In genomic region chr12:4719821-4720636, GRCh38 we compare ENCODE assay signal across 19 cellular contexts. TPM values are rescaled to one million over a fixed set of nuclear protein-coding genes. Genes with fewer than 3 reads are reported as not detected.
DNase-seq lines count a peak whose midpoint lies in the region; ATAC-seq and TF ChIP-seq lines count a peak whose summit lies in the region.
"Had no signal": no experiment of that assay in that cellular context is flagged by ENCODE, and none has a peak within 500 bp of the region (broad histone marks: within the 10 kb centered on the region; RNA-seq: fewer than 3 reads in every experiment).

Gene GALNT8 (plus strand): TSS chr12:4720400. CDS start chr12:4720678, 278 bp downstream.

- intact Hi-C loops in transverse colon (cut with DNase I; ENCODE audit: low total_unique reads) = no loop called here
- intact Hi-C loops in activated CD4-positive, alpha-beta T cell treated with anti-CD3 and anti-CD28 coated beads for 36 hours (cut with DNase I, micrococcal nuclease) = no loop called here

- no peaks in the 10 kb centered on the region for H3K9me3 Mint-ChIP-seq in activated CD4-positive, alpha-beta T cell treated with anti-CD3 and anti-CD28 coated beads for 36 hours (ENCODE audit: low read depth)

- no peaks in the 10 kb centered on the region for H3K36me3 Mint-ChIP-seq in activated CD4-positive, alpha-beta T cell treated with anti-CD3 and anti-CD28 coated beads for 36 hours (ENCODE audit: low read depth)

- CTCF ChIA-PET in activated CD4-positive, alpha-beta T cell treated with anti-CD3 and anti-CD28 coated beads for 36 hours (lab: Charles Lee) = interaction anchor here (0.6 to 0.7 kb wide), 2 partner anchors 355 to 872 kb away, joined by 3 read pairs; no protein-coding TSS in a partner anchor

- H3K27me3 ChIP-seq in HUES48 (ENCODE audit: control insufficient read depth, insufficient read depth, low read length) (no peaks in the 10 kb centered on the region), iPS-20b (ENCODE audit: insufficient read depth, low read length) (no peaks in the 10 kb centered on the region), transverse colon (no peaks in the 10 kb centered on the region)

- H3K27ac ChIP-seq in HUES48 (ENCODE audit: low read depth, low read length) = peak within 1 kb of the TSS; percentile 93
- peak within 1 kb of the TSS; percentile 91 for H3K27ac ChIP-seq in iPS-20b (ENCODE audit: low read length)
- peak within 1 kb of the TSS; percentile 81 to 87 (median 84) for H3K27ac ChIP-seq in transverse colon
- H3K27ac ChIP-seq: left ventricle myocardium inferior had no signal

- no peak within 1 kb of the TSS for H3K4me3 Mint-ChIP-seq in activated CD4-positive, alpha-beta T cell treated with anti-CD3 and anti-CD28 coated beads for 36 hours

- WGBS in transverse colon (ENCODE audit: low coverage in 1 of 2), 2 donors = 42 to 54% methylated on average over 11 to 18 of the region's 18 CpGs

- TF ChIP-seq POLR2A in transverse colon (IDR thresholded peaks at IDR 0.05) = peak; percentile 61

- no peak for TF ChIP-seq CTCF in transverse colon (IDR thresholded peaks at IDR 0.05)

- peak within 1 kb of the TSS; percentile 69 for H3K9ac ChIP-seq in HUES48 (ENCODE audit: low read depth, low read length)
- peak within 1 kb of the TSS; percentile 62 for H3K9ac ChIP-seq in iPS-20b (ENCODE audit: low read depth, low read length)

- peaks cover 41% of the 10 kb centered on the region for H3K4me1 ChIP-seq in HUES48 (ENCODE audit: control insufficient read depth, insufficient read depth, low read length)
- H3K4me1 ChIP-seq in iPS-20b (ENCODE audit: insufficient read depth, low read length) = peaks cover 27% of the 10 kb centered on the region
- H3K4me1 ChIP-seq in transverse colon = peaks cover 0 to 15% (median 11%) of the 10 kb centered on the region in 4 donors
- H3K4me1 ChIP-seq: left ventricle myocardium inferior had no signal

- H3K4me3 ChIP-seq in HUES48 (ENCODE audit: low read depth, low read length) (peak within 1 kb of the TSS; percentile 40), iPS-20b (ENCODE audit: low read length) (peak within 1 kb of the TSS; percentile 43), transverse colon (peak within 1 kb of the TSS in 3 of 4 donors; percentile 4 to 29 (median 19))
- H3K4me3 ChIP-seq: left ventricle myocardium inferior had no signal

- no peaks in the 10 kb centered on the region for H3K4me1 Mint-ChIP-seq in activated CD4-positive, alpha-beta T cell treated with anti-CD3 and anti-CD28 coated beads for 36 hours

- no peak within 1 kb of the TSS for H3K27ac Mint-ChIP-seq in activated CD4-positive, alpha-beta T cell treated with anti-CD3 and anti-CD28 coated beads for 36 hours

- DNase-seq in cerebellum (ENCODE audit: low spot score) = no peak
- DNase-seq in transverse colon = peak; percentile 73
- DNase-seq in ecto neural progenitor cell (ENCODE audit: low spot score) = no peak
- no peak for DNase-seq in activated CD4-positive, alpha-beta T cell treated with anti-CD3 and anti-CD28 coated beads for 36 hours
- DNase-seq: activated CD4-positive, alpha-beta T cell treated with anti-CD3 and anti-CD28 coated beads for 48 hours; activated gamma-delta T cell treated with Interleukin-2 at 50 U/mL for 16 hours; caudate nucleus; effector memory CD4-positive, alpha-beta T cell; Kasumi-1; left ventricle myocardium inferior; NCI-H2227 treated with DMSO at 0.1 percent for 48 hours; stimulated activated naive CD4-positive, alpha-beta T cell had no signal

- no peaks in the 10 kb centered on the region for H3K36me3 ChIP-seq in HUES48 (ENCODE audit: control insufficient read depth, insufficient read depth, low read length)
- H3K36me3 ChIP-seq in iPS-20b (ENCODE audit: insufficient read depth, low read depth, low read length) = no peaks in the 10 kb centered on the region
- no peaks in the 10 kb centered on the region for H3K36me3 ChIP-seq in transverse colon
- H3K36me3 ChIP-seq: left ventricle myocardium inferior had no signal

- H3K9me3 ChIP-seq in HUES48 (ENCODE audit: control insufficient read depth, insufficient read depth, low read length) = no peaks in the 10 kb centered on the region
- H3K9me3 ChIP-seq in iPS-20b (ENCODE audit: insufficient read depth, low read depth, low read length) = no peaks in the 10 kb centered on the region
- H3K9me3 ChIP-seq in transverse colon = no peaks in the 10 kb centered on the region
- H3K9me3 ChIP-seq: left ventricle myocardium inferior had no signal

- H3K27me3 Mint-ChIP-seq in activated CD4-positive, alpha-beta T cell treated with anti-CD3 and anti-CD28 coated beads for 36 hours = peaks cover 24% of the 10 kb centered on the region

- TF ChIP-seq EP300 in transverse colon (IDR thresholded peaks at IDR 0.05; ENCODE audit: low read depth) = no peak

- ATAC-seq in activated CD4-positive, alpha-beta T cell treated with anti-CD3 and anti-CD28 coated beads for 36 hours = no peak
- ATAC-seq in HG03469 (IDR thresholded peaks at IDR 0.05; ENCODE audit: unreplicated experiment) = no peak
- ATAC-seq: sciatic nerve, SK-N-SH treated with all-trans-retinoic acid at 6 μM for 48 hours had no signal

- POLR2A ChIA-PET in activated CD4-positive, alpha-beta T cell treated with anti-CD3 and anti-CD28 coated beads for 36 hours (lab: Charles Lee) = no interaction called here

- in situ Hi-C loops in transverse colon (cut with MboI; ENCODE audit: low pct_ligation_motif_present in 1 of 4, low pct_unique_long_range_greater_than_20kb in 1 of 4, low sequenced_read_pairs in 3 of 4) = no loop called here

RNA-seq across cellular contexts. Expression of gene GALNT8, which starts in this region (rescaled TPM):
- total RNA-seq in cerebellum (26.1 TPM), transverse colon (10 to 100 TPM in 2 of 4 donors, 1 to 10 TPM in 2; 3.5 to 43.2 (median 14.2) TPM)
- under 1 TPM; 0.73 to 0.76 TPM for total RNA-seq in activated CD4-positive, alpha-beta T cell treated with anti-CD3 and anti-CD28 coated beads for 36 hours
- total RNA-seq: osteoblast, RPMI7951 had no signal
